Comparison of ENCODE assay signal across 30 cellular contexts in the genomic region with DNA sequence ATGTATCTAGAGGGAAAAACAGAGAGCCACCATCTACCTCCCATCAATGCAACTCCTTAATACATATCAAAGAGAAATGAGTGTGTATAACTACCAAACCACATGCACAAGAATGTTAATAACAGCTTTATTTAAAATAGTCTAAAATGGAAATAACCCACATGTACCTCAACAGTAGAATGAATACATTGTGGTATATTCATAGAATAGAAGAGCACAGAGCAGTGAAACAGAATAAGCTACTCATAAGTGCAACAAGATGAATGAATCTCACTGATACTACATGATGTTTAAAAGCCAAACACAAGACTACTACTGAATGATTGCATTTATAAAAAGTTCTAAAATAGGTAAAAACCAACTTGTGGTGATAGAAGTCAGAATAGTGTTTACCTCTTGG.
"Had no signal": no experiment of that assay in that cellular context is flagged by ENCODE, and none has a peak within 500 bp of the region (broad histone marks: within the 10 kb centered on the region; RNA-seq: fewer than 3 reads in every experiment).

No MANE protein-coding gene starts in this region.

- H3K4me1 Mint-ChIP-seq: activated CD8-positive, alpha-beta memory T cell treated with anti-CD3 and anti-CD28 coated beads, Interleukin-2, amount 10 ng/mL, durations not matched to agents 7 days and 5 days; activated naive CD4-positive, alpha-beta T cell treated with anti-CD3 and anti-CD28 coated beads, Interleukin-2, amount 10 ng/mL, durations not matched to agents 7 days and 5 days; central memory CD8-positive, alpha-beta T cell had no signal

- H3K36me3 Mint-ChIP-seq: activated CD4-positive, alpha-beta memory T cell treated with anti-CD3 and anti-CD28 coated beads for 36 hours; activated naive CD4-positive, alpha-beta T cell treated with anti-CD3 and anti-CD28 coated beads, Interleukin-2, amount 10 ng/mL, durations not matched to agents 7 days and 5 days; WTC11 had no signal

- H3K4me1 ChIP-seq: gastrocnemius medialis, heart left ventricle had no signal

- H3K27ac ChIP-seq: brain microvascular endothelial cell, coronary artery, dorsolateral prefrontal cortex, gastrocnemius medialis, heart left ventricle had no signal

- FAIRE-seq: astrocyte, bronchial epithelial cell, TTC549 had no signal

- H3K9me3 ChIP-seq: gastrocnemius medialis, heart left ventricle had no signal

- H3K36me3 ChIP-seq: brain microvascular endothelial cell, gastrocnemius medialis, heart left ventricle had no signal

- H3K4me3 Mint-ChIP-seq: activated CD4-positive, alpha-beta memory T cell treated with anti-CD3 and anti-CD28 coated beads for 36 hours; activated CD4-positive, alpha-beta T cell treated with anti-CD3 and anti-CD28 coated beads for 36 hours; activated CD4-positive, alpha-beta T cell treated with anti-CD3 and anti-CD28 coated beads, Interleukin-2, amount 10 ng/mL, durations not matched to agents 24 days and 14 days; activated CD8-positive, alpha-beta memory T cell treated with anti-CD3 and anti-CD28 coated beads, Interleukin-2, amount 10 ng/mL, durations not matched to agents 7 days and 5 days; activated CD8-positive, alpha-beta T cell treated with anti-CD3 and anti-CD28 coated beads, Interleukin-2, amount 10 ng/mL, durations not matched to agents 7 days and 5 days; activated naive CD4-positive, alpha-beta T cell treated with anti-CD3 and anti-CD28 coated beads, Interleukin-2, amount 10 ng/mL, durations not matched to agents 7 days and 5 days; activated naive CD8-positive, alpha-beta T cell; activated T-cell treated with anti-CD3 and anti-CD28 coated beads, Interleukin-2, amount 50 U/mL, for 24 hours; central memory CD8-positive, alpha-beta T cell; dendritic cell treated with granulocyte-macrophage colony-stimulating factor and Interleukin-4, amounts not matched to agents 40 ng/mL and 50 ng/mL, for 4 days; endodermal cell; WTC11 had no signal

- H3K27me3 ChIP-seq: brain microvascular endothelial cell, dorsolateral prefrontal cortex, gastrocnemius medialis, heart left ventricle had no signal

- H3K4me3 ChIP-seq: coronary artery, dorsolateral prefrontal cortex, gastrocnemius medialis, heart left ventricle had no signal

- H3K27me3 Mint-ChIP-seq: activated CD4-positive, alpha-beta memory T cell treated with anti-CD3 and anti-CD28 coated beads for 36 hours; activated CD4-positive, alpha-beta T cell treated with anti-CD3 and anti-CD28 coated beads for 36 hours; activated CD4-positive, alpha-beta T cell treated with anti-CD3 and anti-CD28 coated beads, Interleukin-2, amount 10 ng/mL, durations not matched to agents 24 days and 14 days; activated CD8-positive, alpha-beta memory T cell treated with anti-CD3 and anti-CD28 coated beads, Interleukin-2, amount 10 ng/mL, durations not matched to agents 7 days and 5 days; activated naive CD4-positive, alpha-beta T cell treated with anti-CD3 and anti-CD28 coated beads, Interleukin-2, amount 10 ng/mL, durations not matched to agents 7 days and 5 days; activated naive CD8-positive, alpha-beta T cell; activated T-cell treated with anti-CD3 and anti-CD28 coated beads, Interleukin-2, amount 50 U/mL, for 24 hours; central memory CD8-positive, alpha-beta T cell had no signal

- DNase-seq: activated CD4-positive, alpha-beta memory T cell treated with anti-CD3 and anti-CD28 coated beads for 36 hours; activated CD4-positive, alpha-beta T cell treated with anti-CD3 and anti-CD28 coated beads for 36 hours; activated CD4-positive, alpha-beta T cell treated with anti-CD3 and anti-CD28 coated beads, Interleukin-2, amount 10 ng/mL, durations not matched to agents 24 days and 14 days; activated CD4-positive, CD25-positive, alpha-beta regulatory T cell treated with anti-CD3 and anti-CD28 coated beads, Interleukin-2, amount 50 U/mL, for 72 hours; activated CD8-positive, alpha-beta memory T cell treated with anti-CD3 and anti-CD28 coated beads, Interleukin-2, amount 10 ng/mL, durations not matched to agents 7 days and 5 days; activated CD8-positive, alpha-beta memory T cell treated with anti-CD3 and anti-CD28 coated beads, Interleukin-2, amount 50 U/mL, for 4 hours; activated CD8-positive, alpha-beta T cell treated with anti-CD3 and anti-CD28 coated beads, Interleukin-2, amount 10 ng/mL, durations not matched to agents 7 days and 5 days; activated effector memory CD4-positive, alpha-beta T cell treated with anti-CD3 and anti-CD28 coated beads, Interleukin-2, amount 50 U/mL, for 16 hours; activated naive CD4-positive, alpha-beta T cell treated with anti-CD3 and anti-CD28 coated beads, Interleukin-2, amount 10 ng/mL, durations not matched to agents 7 days and 5 days; activated T-cell treated with anti-CD3 and anti-CD28 coated beads, Interleukin-2, amount 50 U/mL, for 24 hours; amniotic stem cell; anterior cingulate cortex; brain microvascular endothelial cell; dorsolateral prefrontal cortex; effector memory CD4-positive, alpha-beta T cell; endodermal cell; gastrocnemius medialis; glutamatergic neuron; heart left ventricle; T-helper 9 cell had no signal

- H3K9me3 Mint-ChIP-seq: dendritic cell treated with granulocyte-macrophage colony-stimulating factor and Interleukin-4, amounts not matched to agents 40 ng/mL and 50 ng/mL, for 4 days; endodermal cell had no signal

- H3K27ac Mint-ChIP-seq: activated CD4-positive, alpha-beta memory T cell treated with anti-CD3 and anti-CD28 coated beads for 36 hours; activated CD4-positive, alpha-beta T cell treated with anti-CD3 and anti-CD28 coated beads for 36 hours; activated CD4-positive, alpha-beta T cell treated with anti-CD3 and anti-CD28 coated beads, Interleukin-2, amount 10 ng/mL, durations not matched to agents 24 days and 14 days; activated CD8-positive, alpha-beta memory T cell treated with anti-CD3 and anti-CD28 coated beads, Interleukin-2, amount 10 ng/mL, durations not matched to agents 7 days and 5 days; activated CD8-positive, alpha-beta T cell treated with anti-CD3 and anti-CD28 coated beads, Interleukin-2, amount 10 ng/mL, durations not matched to agents 7 days and 5 days; activated naive CD4-positive, alpha-beta T cell treated with anti-CD3 and anti-CD28 coated beads, Interleukin-2, amount 10 ng/mL, durations not matched to agents 7 days and 5 days; activated naive CD8-positive, alpha-beta T cell; activated T-cell treated with anti-CD3 and anti-CD28 coated beads, Interleukin-2, amount 50 U/mL, for 24 hours; activated T-helper 2 cell treated with anti-CD3 and anti-CD28 coated beads, Interferon-gamma antibody, Interleukin-2, Interleukin-4, amounts not matched to agents 10 μg/mL and 5 μg/mL and 100 μg/mL, durations not matched to agents 14 hours and 24 hours and 36 hours; dendritic cell treated with granulocyte-macrophage colony-stimulating factor and Interleukin-4, amounts not matched to agents 40 ng/mL and 50 ng/mL, for 4 days; endodermal cell; WTC11 had no signal

- ATAC-seq: activated CD4-positive, alpha-beta T cell treated with anti-CD3 and anti-CD28 coated beads for 36 hours; activated CD8-positive, alpha-beta memory T cell treated with anti-CD3 and anti-CD28 coated beads, Interleukin-2, amount 10 ng/mL, durations not matched to agents 7 days and 5 days; activated CD8-positive, alpha-beta T cell treated with anti-CD3 and anti-CD28 coated beads, Interleukin-2, amount 10 ng/mL, durations not matched to agents 7 days and 5 days; esophagus mucosa; gastrocnemius medialis; heart left ventricle; WTC11 had no signal
